In the genomic region with DNA sequence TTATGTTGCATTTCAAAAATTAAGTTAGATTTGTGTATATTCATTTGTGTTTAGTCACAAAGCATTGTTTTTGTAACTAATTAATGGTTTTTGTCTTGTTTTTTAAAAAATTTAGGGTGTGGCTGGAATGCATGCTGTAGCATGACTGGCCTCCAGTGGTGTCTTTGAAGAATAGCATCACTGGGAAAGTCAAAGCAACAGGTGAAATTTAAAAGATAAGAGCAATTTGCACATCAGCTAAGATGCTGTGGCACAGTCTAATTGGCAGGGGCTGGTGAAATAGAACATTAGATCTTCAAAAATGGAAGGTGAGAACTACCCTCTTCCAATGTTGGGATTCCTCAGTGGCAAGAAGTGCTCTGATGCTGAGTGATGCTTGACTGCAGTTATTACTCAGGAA, we compare ENCODE assay signal across 8 cellular contexts. TPM values are rescaled to one million over a fixed set of nuclear protein-coding genes. Genes with fewer than 3 reads are reported as not detected.
A peak's percentile ranks its signal among the peaks of the same experiment; 100 is the strongest.
DNase-seq lines count a peak whose midpoint lies in the region; ATAC-seq and TF ChIP-seq lines count a peak whose summit lies in the region.

No MANE protein-coding gene starts in this region.

- H3K79me1 ChIP-seq in mesenchymal stem cell (replicated peaks; ENCODE audit: low read length, poor library complexity, severe bottlenecking), result no peaks in the 10 kb centered on the region

- H2BK120ac ChIP-seq in mesenchymal stem cell (ENCODE audit: low read depth, low read length), result no peak overlapping the region

- no peak overlapping the region for H2BK15ac ChIP-seq in mesenchymal stem cell (ENCODE audit: low read depth, poor library complexity, severe bottlenecking)

- H3K27me3 Mint-ChIP-seq in activated CD4-positive, alpha-beta memory T cell treated with anti-CD3 and anti-CD28 coated beads, Interleukin-2, amount 10 ng/mL, durations not matched to agents 7 days and 5 days, result peaks cover 4% of the 10 kb centered on the region
- peaks cover 4% of the 10 kb centered on the region for H3K27me3 Mint-ChIP-seq in activated T-cell treated with anti-CD3 and anti-CD28 coated beads, Interleukin-2, amount 50 U/mL, for 4 hours (ENCODE audit: low read depth)

- CTCF ChIA-PET in activated CD4-positive, alpha-beta memory T cell treated with anti-CD3 and anti-CD28 coated beads, Interleukin-2, amount 10 ng/mL, durations not matched to agents 7 days and 5 days (lab: Charles Lee), result no interaction called here

- H3K36me3 Mint-ChIP-seq in activated CD4-positive, alpha-beta memory T cell treated with anti-CD3 and anti-CD28 coated beads, Interleukin-2, amount 10 ng/mL, durations not matched to agents 7 days and 5 days (ENCODE audit: low read depth), result no peaks in the 10 kb centered on the region
- no peaks in the 10 kb centered on the region for H3K36me3 Mint-ChIP-seq in activated T-cell treated with anti-CD3 and anti-CD28 coated beads, Interleukin-2, amount 50 U/mL, for 4 hours (ENCODE audit: insufficient read depth)

- H3K4me2 ChIP-seq in mesenchymal stem cell (ENCODE audit: low read length, poor library complexity, severe bottlenecking), result no peak overlapping the region

- H3K14ac ChIP-seq in mesenchymal stem cell (ENCODE audit: low read length in 2 of 2), result no peak overlapping the region

- in situ Hi-C loops in astrocyte of the cerebellum (cut with HindIII; ENCODE audit: low sequenced_read_pairs), result no loop called here

- no peaks in the 10 kb centered on the region for H3K4me1 ChIP-seq in mesenchymal stem cell (ENCODE audit: control insufficient read depth, insufficient read depth, low read depth, low read length)

- H3K36me3 ChIP-seq in mesenchymal stem cell (ENCODE audit: control insufficient read depth in 1 of 2, insufficient read depth in 2 of 2, low read depth in 1 of 2, low read length in 2 of 2), result no peaks in the 10 kb centered on the region

- POLR2A ChIA-PET in activated CD4-positive, alpha-beta memory T cell treated with anti-CD3 and anti-CD28 coated beads, Interleukin-2, amount 10 ng/mL, durations not matched to agents 7 days and 5 days (lab: Charles Lee), result no interaction called here

- H2AK5ac ChIP-seq in mesenchymal stem cell (ENCODE audit: low read length, severe bottlenecking), result no peak overlapping the region

- no peak overlapping the region for H3K27ac Mint-ChIP-seq in activated CD4-positive, alpha-beta memory T cell treated with anti-CD3 and anti-CD28 coated beads, Interleukin-2, amount 10 ng/mL, durations not matched to agents 7 days and 5 days

- no peaks in the 10 kb centered on the region for H3K27me3 ChIP-seq in mesenchymal stem cell (ENCODE audit: control insufficient read depth in 1 of 2, insufficient read depth in 1 of 2, low read length in 2 of 2)

- H4K91ac ChIP-seq in mesenchymal stem cell (ENCODE audit: low read length), result no peak overlapping the region

- peak; percentile 78 for TF ChIP-seq CTCF in astrocyte of the cerebellum (IDR thresholded peaks at IDR 0.05; ENCODE audit: low read depth, low read length, missing control alignments)

- no peak overlapping the region for H3K4ac ChIP-seq in mesenchymal stem cell (ENCODE audit: low read depth in 1 of 2, low read length in 2 of 2)

- no peak for ATAC-seq in activated T-cell treated with anti-CD3 and anti-CD28 coated beads, Interleukin-2, amount 50 U/mL, for 4 hours

- H3K4me1 Mint-ChIP-seq in activated CD4-positive, alpha-beta memory T cell treated with anti-CD3 and anti-CD28 coated beads, Interleukin-2, amount 10 ng/mL, durations not matched to agents 7 days and 5 days, result no peaks in the 10 kb centered on the region
- H3K4me1 Mint-ChIP-seq in activated T-cell treated with anti-CD3 and anti-CD28 coated beads, Interleukin-2, amount 50 U/mL, for 4 hours (ENCODE audit: low read depth), result no peaks in the 10 kb centered on the region

- no peak overlapping the region for H3K23ac ChIP-seq in mesenchymal stem cell (ENCODE audit: low read length in 2 of 2)

- no peak overlapping the region for H2BK12ac ChIP-seq in mesenchymal stem cell (ENCODE audit: low read length in 2 of 2)

- no peaks in the 10 kb centered on the region for H3K9me3 Mint-ChIP-seq in activated CD4-positive, alpha-beta memory T cell treated with anti-CD3 and anti-CD28 coated beads, Interleukin-2, amount 10 ng/mL, durations not matched to agents 7 days and 5 days
- H3K9me3 Mint-ChIP-seq in activated T-cell treated with anti-CD3 and anti-CD28 coated beads, Interleukin-2, amount 50 U/mL, for 4 hours, result no peaks in the 10 kb centered on the region

- no peak overlapping the region for H2AFZ ChIP-seq in mesenchymal stem cell (ENCODE audit: low read depth, low read length)

- H3K27ac ChIP-seq in mesenchymal stem cell (ENCODE audit: low read length, poor library complexity, severe bottlenecking), result no peak overlapping the region

- DNase-seq in GM03348 (ENCODE audit: low spot score) (peak; percentile 43), LHCN-M2 (ENCODE audit: low read depth) (peak; percentile 18), astrocyte of the cerebellum (ENCODE audit: low read depth) (peak; percentile 8), mesenchymal stem cell (peak; percentile 18), HuH-7.5 (ENCODE audit: low spot score) (no peak)
- DNase-seq in activated CD4-positive, alpha-beta memory T cell treated with anti-CD3 and anti-CD28 coated beads, Interleukin-2, amount 10 ng/mL, durations not matched to agents 7 days and 5 days, result no peak
- DNase-seq in activated T-cell treated with anti-CD3 and anti-CD28 coated beads, Interleukin-2, amount 50 U/mL, for 4 hours, result no peak
- no peak for DNase-seq in activated T-cell treated with anti-CD3 and anti-CD28 coated beads, Interleukin-2, amount 50 U/mL, for 1 hour

- no peak overlapping the region for H4K8ac ChIP-seq in mesenchymal stem cell (ENCODE audit: low read length)

- no peaks in the 10 kb centered on the region for H3K9me3 ChIP-seq in mesenchymal stem cell (ENCODE audit: control insufficient read depth, low read length)

- H2BK5ac ChIP-seq in mesenchymal stem cell (ENCODE audit: low read depth, low read length, poor library complexity, severe bottlenecking), result no peak overlapping the region

- no peak overlapping the region for H3K18ac ChIP-seq in mesenchymal stem cell (ENCODE audit: low read depth in 1 of 2, low read length in 2 of 2)

- no peak overlapping the region for H3K4me3 Mint-ChIP-seq in activated CD4-positive, alpha-beta memory T cell treated with anti-CD3 and anti-CD28 coated beads, Interleukin-2, amount 10 ng/mL, durations not matched to agents 7 days and 5 days
- no peak overlapping the region for H3K4me3 Mint-ChIP-seq in activated T-cell treated with anti-CD3 and anti-CD28 coated beads, Interleukin-2, amount 50 U/mL, for 4 hours

- H3K9ac ChIP-seq in mesenchymal stem cell (ENCODE audit: low read length), result no peak overlapping the region

- H3K4me3 ChIP-seq in astrocyte of the cerebellum (ENCODE audit: low read depth, low read length) (no peak overlapping the region), mesenchymal stem cell (ENCODE audit: insufficient read depth in 1 of 2, low read depth in 1 of 2, low read length in 2 of 2) (no peak overlapping the region)

RNA-seq across cellular contexts. Expression of gene ANK2, which starts 45.3 kb away (rescaled TPM):
- 16.2 and 19.5 TPM in 2 replicates for total RNA-seq in LHCN-M2 (2014; rRNA removed)
- 6.6 TPM for polyA plus RNA-seq in LHCN-M2 (2012)
- polyA plus RNA-seq in mesenchymal stem cell (2013, experiment 1 of 2), result 13.8 TPM
- 13.4 TPM for polyA plus RNA-seq in mesenchymal stem cell (2013, experiment 2 of 2)
- 1 to 10 TPM; 1.5 to 1.9 TPM for total RNA-seq in activated CD4-positive, alpha-beta memory T cell treated with anti-CD3 and anti-CD28 coated beads, Interleukin-2, amount 10 ng/mL, durations not matched to agents 7 days and 5 days
- total RNA-seq in activated T-cell treated with anti-CD3 and anti-CD28 coated beads, Interleukin-2, amount 50 U/mL, for 4 hours, result under 1 TPM; 0.27 to 0.63 (median 0.34) TPM

Comparison
In these comparisons a context has a peak if more than half of its experiments do, and no peak if none do; other contexts are left out.
1. DNase-seq: peak in GM03348 (single experiment), LHCN-M2 (single experiment), astrocyte of the cerebellum (single experiment) and mesenchymal stem cell (single experiment); none in activated CD4-positive, alpha-beta memory T cell treated with anti-CD3 and anti-CD28 coated beads, Interleukin-2, amount 10 ng/mL, durations not matched to agents 7 days and 5 days (single experiment), activated T-cell treated with anti-CD3 and anti-CD28 coated beads, Interleukin-2, amount 50 U/mL, for 4 hours (single experiment), activated T-cell treated with anti-CD3 and anti-CD28 coated beads, Interleukin-2, amount 50 U/mL, for 1 hour (single experiment) and HuH-7.5 (single experiment).